9 cellular contexts compared by ENCODE assay signal in the genomic region with DNA sequence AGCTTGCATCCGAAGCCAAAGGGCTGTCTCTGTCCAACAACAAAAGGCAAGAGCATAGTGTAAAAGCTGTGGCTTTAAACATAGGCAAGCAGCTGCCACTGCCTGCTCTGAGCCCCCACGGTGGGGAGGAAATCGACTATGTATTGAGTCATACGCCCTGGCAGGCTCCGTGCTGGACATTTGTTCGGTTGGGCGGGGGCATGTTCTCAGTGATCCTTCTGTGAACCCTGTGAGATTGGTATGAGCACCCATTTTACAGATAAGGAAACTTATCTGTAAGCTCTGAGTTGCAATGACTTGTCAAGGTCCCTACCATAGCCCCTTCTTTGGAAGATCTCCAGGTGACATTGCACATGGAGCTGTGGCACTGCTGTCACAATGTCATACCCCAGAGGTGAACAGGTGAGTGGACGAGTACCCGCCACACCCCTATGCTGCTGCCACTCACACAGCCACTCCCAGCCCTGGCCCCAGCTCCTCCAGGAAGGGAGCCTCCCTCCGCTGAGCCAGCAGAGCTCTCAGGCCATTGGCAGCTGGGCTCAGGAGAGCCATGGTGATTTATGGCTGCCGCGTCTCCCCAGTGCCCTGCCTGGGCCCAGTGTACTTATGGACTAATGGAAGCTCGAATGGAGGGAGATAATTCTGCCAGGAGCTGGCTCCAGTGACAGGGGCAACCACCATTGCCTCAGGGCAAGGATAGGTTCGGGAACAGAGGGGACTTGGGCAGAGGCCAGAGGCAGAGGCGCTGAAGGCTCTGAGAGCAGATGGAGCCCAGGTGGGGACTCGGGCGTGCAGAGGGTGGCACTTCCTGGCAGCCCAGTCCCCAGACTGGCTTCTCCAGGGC. TPM values are rescaled to one million over a fixed set of nuclear protein-coding genes. Genes with fewer than 3 reads are reported as not detected.
A peak's percentile ranks its signal among the peaks of the same experiment; 100 is the strongest.
DNase-seq lines count a peak whose midpoint lies in the region; ATAC-seq and TF ChIP-seq lines count a peak whose summit lies in the region.
"Had no signal": no experiment of that assay in that cellular context is flagged by ENCODE, and none has a peak within 500 bp of the region (broad histone marks: within the 10 kb centered on the region; RNA-seq: fewer than 3 reads in every experiment).

No MANE protein-coding gene starts in this region.

- CTCF ChIA-PET in activated CD4-positive, alpha-beta T cell treated with anti-CD3 and anti-CD28 coated beads, Interleukin-2, amount 10 ng/mL, durations not matched to agents 7 days and 5 days (lab: Charles Lee): no interaction called here

- TF ChIP-seq CTCF in nephron progenitor cell (IDR thresholded peaks at IDR 0.05) (no peak), omental fat pad (IDR thresholded peaks at IDR 0.05) (no peak)

- H3K4me3 Mint-ChIP-seq in nephron progenitor cell: no peak overlapping the region
- no peak overlapping the region for H3K4me3 Mint-ChIP-seq in activated naive CD8-positive, alpha-beta T cell treated with anti-CD3 and anti-CD28 coated beads for 36 hours
- no peak overlapping the region for H3K4me3 Mint-ChIP-seq in activated CD4-positive, alpha-beta T cell treated with anti-CD3 and anti-CD28 coated beads, Interleukin-2, amount 10 ng/mL, durations not matched to agents 7 days and 5 days

- H3K27ac Mint-ChIP-seq in nephron progenitor cell: no peak overlapping the region
- H3K27ac Mint-ChIP-seq in activated naive CD8-positive, alpha-beta T cell treated with anti-CD3 and anti-CD28 coated beads for 36 hours: no peak overlapping the region
- no peak overlapping the region for H3K27ac Mint-ChIP-seq in activated CD4-positive, alpha-beta T cell treated with anti-CD3 and anti-CD28 coated beads, Interleukin-2, amount 10 ng/mL, durations not matched to agents 7 days and 5 days

- peak; percentile 91 for DNase-seq in DMS153 (lab: John Stamatoyannopoulos, UW)
- DNase-seq in NCI-H2029 (lab: John Stamatoyannopoulos, UW): peak; percentile 25
- DNase-seq in dermis microvascular lymphatic vessel endothelial cell (ENCODE audit: low read depth in 2 of 2): peak; percentile 68 to 92
- peak; percentile 48 for DNase-seq in nephron progenitor cell
- no peak for DNase-seq in omental fat pad (ENCODE audit: low spot score)
- no peak for DNase-seq in activated naive CD8-positive, alpha-beta T cell treated with anti-CD3 and anti-CD28 coated beads for 36 hours
- DNase-seq in OCI-M1 (lab: John Stamatoyannopoulos, UW): no peak
- DNase-seq in activated CD4-positive, alpha-beta T cell treated with anti-CD3 and anti-CD28 coated beads, Interleukin-2, amount 10 ng/mL, durations not matched to agents 7 days and 5 days: no peak

- POLR2A ChIA-PET in activated CD4-positive, alpha-beta T cell treated with anti-CD3 and anti-CD28 coated beads, Interleukin-2, amount 10 ng/mL, durations not matched to agents 7 days and 5 days (lab: Charles Lee): no interaction called here

- H3K4me1 Mint-ChIP-seq in nephron progenitor cell: peaks cover 74% of the 10 kb centered on the region
- H3K4me1 Mint-ChIP-seq in activated naive CD8-positive, alpha-beta T cell treated with anti-CD3 and anti-CD28 coated beads for 36 hours: no peaks in the 10 kb centered on the region
- no peaks in the 10 kb centered on the region for H3K4me1 Mint-ChIP-seq in activated CD4-positive, alpha-beta T cell treated with anti-CD3 and anti-CD28 coated beads, Interleukin-2, amount 10 ng/mL, durations not matched to agents 7 days and 5 days

- H3K9me3 Mint-ChIP-seq in nephron progenitor cell: no peaks in the 10 kb centered on the region
- H3K9me3 Mint-ChIP-seq in activated naive CD8-positive, alpha-beta T cell treated with anti-CD3 and anti-CD28 coated beads for 36 hours: no peaks in the 10 kb centered on the region
- no peaks in the 10 kb centered on the region for H3K9me3 Mint-ChIP-seq in activated CD4-positive, alpha-beta T cell treated with anti-CD3 and anti-CD28 coated beads, Interleukin-2, amount 10 ng/mL, durations not matched to agents 7 days and 5 days

- H3K27me3 Mint-ChIP-seq in nephron progenitor cell (ENCODE audit: low read depth, poor library complexity): peaks cover 4% of the 10 kb centered on the region
- H3K27me3 Mint-ChIP-seq in activated naive CD8-positive, alpha-beta T cell treated with anti-CD3 and anti-CD28 coated beads for 36 hours: no peaks in the 10 kb centered on the region
- H3K27me3 Mint-ChIP-seq in activated CD4-positive, alpha-beta T cell treated with anti-CD3 and anti-CD28 coated beads, Interleukin-2, amount 10 ng/mL, durations not matched to agents 7 days and 5 days: peaks cover 3% of the 10 kb centered on the region

- ATAC-seq in omental fat pad (ENCODE audit: low FRiP score): no peak

- peaks cover 9% of the 10 kb centered on the region for H3K36me3 Mint-ChIP-seq in nephron progenitor cell (ENCODE audit: low read depth)
- no peaks in the 10 kb centered on the region for H3K36me3 Mint-ChIP-seq in activated naive CD8-positive, alpha-beta T cell treated with anti-CD3 and anti-CD28 coated beads for 36 hours
- no peaks in the 10 kb centered on the region for H3K36me3 Mint-ChIP-seq in activated CD4-positive, alpha-beta T cell treated with anti-CD3 and anti-CD28 coated beads, Interleukin-2, amount 10 ng/mL, durations not matched to agents 7 days and 5 days (ENCODE audit: low read depth)

RNA-seq across cellular contexts. Expression of a gene that starts 43.7 kb away (rescaled TPM):
- total RNA-seq in dermis microvascular lymphatic vessel endothelial cell: 14.8 and 18.1 TPM in 2 replicates
- total RNA-seq in omental fat pad: 1 to 10 TPM; 3.4 to 5.2 (median 3.9) TPM
- under 1 TPM in 1 of 2 experiments, not detected in 1; 0.04 TPM for total RNA-seq in activated naive CD8-positive, alpha-beta T cell treated with anti-CD3 and anti-CD28 coated beads for 36 hours
- not detected for total RNA-seq in activated CD4-positive, alpha-beta T cell treated with anti-CD3 and anti-CD28 coated beads, Interleukin-2, amount 10 ng/mL, durations not matched to agents 7 days and 5 days
- total RNA-seq: T-helper 2 cell treated with Interferon-gamma antibody and Interleukin-4, amounts not matched to agents 100 ng/mL and 5 ng/mL, for 36 hours had no signal

Comparison
In these comparisons a context has a peak if more than half of its experiments do, and no peak if none do; other contexts are left out.
1. DNase-seq: peak in DMS153 (single experiment), NCI-H2029 (single experiment), dermis microvascular lymphatic vessel endothelial cell (2 of 2) and nephron progenitor cell (single experiment); none in omental fat pad (single experiment), activated naive CD8-positive, alpha-beta T cell treated with anti-CD3 and anti-CD28 coated beads for 36 hours (single experiment), OCI-M1 (single experiment) and activated CD4-positive, alpha-beta T cell treated with anti-CD3 and anti-CD28 coated beads, Interleukin-2, amount 10 ng/mL, durations not matched to agents 7 days and 5 days (single experiment).
2. RNA of a gene that starts 43.7 kb away (total RNA-seq): 14.8 to 18.1 TPM in dermis microvascular lymphatic vessel endothelial cell and 3.4 to 5.2 TPM in omental fat pad; 0.04 TPM in activated naive CD8-positive, alpha-beta T cell treated with anti-CD3 and anti-CD28 coated beads for 36 hours and not detected in activated CD4-positive, alpha-beta T cell treated with anti-CD3 and anti-CD28 coated beads, Interleukin-2, amount 10 ng/mL, durations not matched to agents 7 days and 5 days; every median in the first group is over 4 times any median in the second.